Comparison of ENCODE assay signal across 34 cellular contexts in the genomic region with DNA sequence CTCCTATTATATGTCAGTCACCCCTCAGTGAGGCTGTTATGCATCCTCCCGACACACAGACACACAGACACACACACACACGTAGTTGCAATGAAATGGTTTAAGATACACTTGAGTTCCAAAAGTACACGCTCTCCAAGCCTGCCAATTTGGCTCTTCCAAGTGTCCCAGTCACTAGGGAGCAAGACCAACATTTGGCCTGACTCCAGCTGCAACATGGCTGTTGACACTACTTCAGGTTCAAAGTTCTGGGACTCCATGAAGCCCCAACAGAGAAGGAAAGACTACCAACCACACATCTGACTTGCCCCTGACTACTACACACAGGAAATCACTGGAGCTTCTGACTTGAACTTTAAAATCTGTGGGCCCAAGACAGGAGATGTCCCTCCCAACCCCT.
"Had no signal": no experiment of that assay in that cellular context is flagged by ENCODE, and none has a peak within 500 bp of the region (broad histone marks: within the 10 kb centered on the region; RNA-seq: fewer than 3 reads in every experiment).

No MANE protein-coding gene starts in this region.

- H3K9ac ChIP-seq: KMS-11 had no signal

- H3K36me3 ChIP-seq: MG63 had no signal

- H3K4me2 ChIP-seq: KMS-11 had no signal

- H3K4me3 ChIP-seq: MG63 had no signal

- DNase-seq: Karpas-422, Kasumi-1, KG1, MG63, MM.1S, MV-4-11, NCI-H1048, NCI-H1092, NCI-H1092 treated with DMSO at 0.1 percent for 48 hours, NCI-H1105, NCI-H1105 treated with DMSO at 0.1 percent for 48 hours, NCI-H1417, NCI-H1417 treated with DMSO at 0.1 percent for 48 hours, NCI-H1436, NCI-H1436 treated with DMSO at 0.1 percent for 48 hours, NCI-H146, NCI-H1694, NCI-H1694 treated with DMSO at 0.1 percent for 48 hours, NCI-H187, NCI-H187 treated with DMSO at 0.1 percent for 48 hours, NCI-H1930, NCI-H2029, NCI-H2029 treated with DMSO at 0.1 percent for 48 hours, NCI-H2081, NCI-H2081 treated with DMSO at 0.1 percent for 48 hours, NCI-H2107, NCI-H2171, NCI-H2171 treated with DMSO at 0.1 percent for 48 hours, NCI-H2227 treated with DMSO at 0.1 percent for 48 hours, NCI-H226, NCI-H345, NCI-H446, NCI-H446 treated with DMSO at 0.1 percent for 48 hours had no signal

- H3K27ac ChIP-seq: KMS-11 had no signal
